Comparison of ENCODE assay signal across 8 cellular contexts in genomic region chr1:193104906-193105820, GRCh38. TPM values are rescaled to one million over a fixed set of nuclear protein-coding genes. Genes with fewer than 3 reads are reported as not detected.
DNase-seq lines count a peak whose midpoint lies in the region; ATAC-seq and TF ChIP-seq lines count a peak whose summit lies in the region.

TSS of gene GLRX2 (minus strand) at chr1:193105414. CDS start at chr1:193105382, 32 bp downstream.

- H3K4me3 ChIP-seq in right lobe of liver: peak within 1 kb of the TSS; percentile 83 to 96 (median 89)

- peak; percentile 79 for DNase-seq in CD14-positive monocyte (ENCODE audit: low spot score)
- peak; percentile 61 for DNase-seq in GM19240 (ENCODE audit: insufficient read length, low spot score)
- peak; percentile 86 for DNase-seq in NCI-H748 (lab: John Stamatoyannopoulos, UW; ENCODE audit: unreplicated experiment)
- peak; percentile 70 to 75 for DNase-seq in activated CD4-positive, alpha-beta T cell treated with anti-CD3 and anti-CD28 coated beads, Interleukin-2, amount 50 U/mL, for 48 hours
- peak; percentile 90 for DNase-seq in dermis blood vessel endothelial cell
- DNase-seq in right lobe of liver: peak; percentile 92 to 94 (median 93)
- peak; percentile 64 for DNase-seq in stimulated activated CD4-positive, alpha-beta T cell treated with anti-CD3 and anti-CD28 coated beads, Interleukin-4, amount 100 ng/mL, for 24 hours

- H3K4me1 ChIP-seq in right lobe of liver: peaks cover 0 to 8% (median 4%) of the 10 kb centered on the region in 4 donors

- H3K36me3 Mint-ChIP-seq in CD14-positive monocyte: peaks cover 8% of the 10 kb centered on the region in 2 donors

- H3K9me3 Mint-ChIP-seq in CD14-positive monocyte: no peaks in the 10 kb centered on the region

- H3K9me3 ChIP-seq in right lobe of liver: no peaks in the 10 kb centered on the region

- intact Hi-C loops in CD14-positive monocyte (cut with micrococcal nuclease): loop anchor here (5.0 to 10.0 kb wide), 2 partner anchors 48 to 50 kb away; partner anchors contain the start of genes RO60 (in 2 of the 2) and UCHL5 (in 2 of the 2)
- intact Hi-C loops in right lobe of liver (cut with DNase I): no loop called here

- TF ChIP-seq POLR2A in right lobe of liver (IDR thresholded peaks at IDR 0.05): peak; percentile 93

- peaks cover 0 to 4% (median 0%) of the 10 kb centered on the region in 4 donors for H3K36me3 ChIP-seq in right lobe of liver

- peak within 1 kb of the TSS; percentile 88 to 95 for H3K4me3 Mint-ChIP-seq in CD14-positive monocyte

- peaks cover 0 to 3% (median 1%) of the 10 kb centered on the region in 3 donors for H3K27me3 Mint-ChIP-seq in CD14-positive monocyte (ENCODE audit: low read depth in 3 of 3)

- WGBS in right lobe of liver (ENCODE audit: insufficient coverage, low coverage, low lambda C conversion rate, missing lambda C conversion rate): 0% methylated on average over 12 of the region's 73 CpGs

- H3K27ac ChIP-seq in right lobe of liver: peak within 1 kb of the TSS; percentile 69 to 86 (median 78)

- H3K27me3 ChIP-seq in right lobe of liver: no peaks in the 10 kb centered on the region

- peak within 1 kb of the TSS; percentile 90 to 95 (median 93) for H3K27ac Mint-ChIP-seq in CD14-positive monocyte

- peak; percentile 86 for ATAC-seq in HG03442 (IDR thresholded peaks at IDR 0.05; ENCODE audit: unreplicated experiment)
- peak; percentile 95 to 99 (median 97) for ATAC-seq in right lobe of liver

- TF ChIP-seq CTCF in CD14-positive monocyte (IDR thresholded peaks at IDR 0.05): peak; percentile 25
- TF ChIP-seq CTCF in right lobe of liver (IDR thresholded peaks at IDR 0.05): peak in 2 of 4 donors; percentile 3 to 13

- H3K4me1 Mint-ChIP-seq in CD14-positive monocyte: peaks cover 23% of the 10 kb centered on the region

RNA-seq across cellular contexts. Expression of gene GLRX2, which starts in this region (rescaled TPM):
- 10 to 100 TPM; 15.2 to 16.1 TPM for polyA plus RNA-seq in CD14-positive monocyte
- 13.2 and 14.1 TPM in 2 replicates for total RNA-seq in dermis blood vessel endothelial cell
- 10 to 100 TPM in 5 of 6 experiments, 1 to 10 TPM in 1; 9.5 to 20.1 (median 12.1) TPM for total RNA-seq in right lobe of liver

Comparison
In these comparisons a context has a peak if more than half of its experiments do, and no peak if none do; other contexts are left out.
1. Peak in every context shown above with its lines: DNase-seq, ATAC-seq, H3K4me3 ChIP-seq and H3K27ac ChIP-seq.
2. intact Hi-C loops: an anchor here in CD14-positive monocyte (5.0 to 10.0 kb wide); none called in right lobe of liver.